Comparison of ENCODE assay signal across 8 cellular contexts in the genomic region with DNA sequence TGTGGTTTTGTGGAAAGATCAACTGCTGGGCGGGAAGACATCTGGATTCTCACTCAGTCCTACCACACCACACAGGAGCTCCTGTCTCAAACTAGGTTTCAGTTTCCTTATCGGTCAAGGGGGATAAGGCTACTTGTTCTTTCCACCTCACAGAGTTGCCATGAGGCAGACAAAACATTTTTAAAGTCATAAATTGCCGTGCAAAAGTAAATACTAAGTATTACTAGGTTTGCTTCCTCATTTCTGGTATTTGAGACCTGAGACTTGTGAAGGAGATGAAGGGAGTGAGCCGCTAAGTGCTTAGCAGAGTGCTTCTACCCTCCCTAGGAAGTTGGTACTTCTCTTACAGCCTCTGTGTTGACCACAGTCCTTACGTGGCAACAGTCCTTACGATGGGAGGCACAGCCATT. TPM values are rescaled to one million over a fixed set of nuclear protein-coding genes. Genes with fewer than 3 reads are reported as not detected.
A peak's percentile ranks its signal among the peaks of the same experiment; 100 is the strongest.
DNase-seq lines count a peak whose midpoint lies in the region; ATAC-seq and TF ChIP-seq lines count a peak whose summit lies in the region.

No MANE protein-coding gene starts in this region.

- H3K27me3 ChIP-seq in SJCRH30 = no peaks in the 10 kb centered on the region
- H3K27me3 ChIP-seq in fibroblast of lung (ENCODE audit: control insufficient read depth, insufficient read depth, low read length) = no peaks in the 10 kb centered on the region
- H3K27me3 ChIP-seq in brain microvascular endothelial cell (replicated peaks) = no peaks in the 10 kb centered on the region

- H3K36me3 ChIP-seq in SJCRH30 = peaks cover 13% of the 10 kb centered on the region
- H3K36me3 ChIP-seq in fibroblast of lung (ENCODE audit: control insufficient read depth, insufficient read depth, low read length) = peaks cover 2% of the 10 kb centered on the region
- H3K36me3 ChIP-seq in brain microvascular endothelial cell (replicated peaks) = peaks cover 12% of the 10 kb centered on the region

- POLR2A ChIA-PET in AG04449 (lab: Yijun Ruan, JAX) = interaction anchor here (0.8 kb wide), 1 partner anchor 29 kb away, joined by 4 read pairs; no protein-coding TSS in a partner anchor

- CTCF ChIA-PET in AG04449 (lab: Yijun Ruan, JAX) = interaction anchor here (1.0 to 1.3 kb wide), 4 partner anchors 15 to 229 kb away, joined by 3 to 7 read pairs (median 3); no protein-coding TSS in a partner anchor

- H3K9me3 ChIP-seq in SJCRH30 (replicated peaks) = no peaks in the 10 kb centered on the region
- no peaks in the 10 kb centered on the region for H3K9me3 ChIP-seq in fibroblast of lung (ENCODE audit: control insufficient read depth, insufficient read depth, low read depth, low read length)

- no peaks in the 10 kb centered on the region for H3K4me1 ChIP-seq in SJCRH30
- H3K4me1 ChIP-seq in fibroblast of lung (ENCODE audit: control insufficient read depth, extremely low read depth, insufficient read depth, low read length) = peaks cover 2% of the 10 kb centered on the region

- H3K27ac ChIP-seq in SJCRH30 = no peak overlapping the region
- H3K27ac ChIP-seq in fibroblast of lung (ENCODE audit: insufficient read depth, low read length) = peak overlapping the region; percentile 88
- H3K27ac ChIP-seq in brain microvascular endothelial cell = no peak overlapping the region

- TF ChIP-seq CTCF in AG04449 (IDR thresholded peaks at IDR 0.05; ENCODE audit: insufficient read depth, low read length, missing control alignments) = no peak
- no peak for TF ChIP-seq CTCF in fibroblast of lung (conservative IDR thresholded peaks at IDR 0.05 in 1 of 2, IDR thresholded peaks at IDR 0.05 in 1 of 2; ENCODE audit: low read depth in 1 of 2, low read length in 2 of 2)
- no peak for TF ChIP-seq CTCF in brain microvascular endothelial cell (IDR thresholded peaks at IDR 0.05; ENCODE audit: low read depth, low read length, missing control alignments)

- ATAC-seq in GM18870 (IDR thresholded peaks at IDR 0.05; ENCODE audit: unreplicated experiment) (peak; percentile 53), HG03097 (IDR thresholded peaks at IDR 0.05; ENCODE audit: low FRiP score, unreplicated experiment) (peak; percentile 26)

- in situ Hi-C loops in brain microvascular endothelial cell (cut with HindIII; ENCODE audit: low pct_ligation_motif_present, low sequenced_read_pairs) = no loop called here

- DNase-seq in AG04449 (ENCODE audit: low read depth, low spot score) (no peak), SJCRH30 (no peak), fibroblast of lung (ENCODE audit: low read depth in 2 of 2) (peak in 1 of 2 donors; percentile 9), skeletal muscle cell (ENCODE audit: low read depth) (no peak), brain microvascular endothelial cell (no peak), NCI-H82 treated with DMSO at 0.1 percent for 48 hours (lab: John Stamatoyannopoulos, UW; ENCODE audit: unreplicated experiment) (no peak)

- peak overlapping the region; percentile 75 for H2AFZ ChIP-seq in fibroblast of lung (ENCODE audit: low read length)

- H4K20me1 ChIP-seq in fibroblast of lung (ENCODE audit: control insufficient read depth, extremely low read depth, insufficient read depth, low read length) = no peaks in the 10 kb centered on the region

- peaks cover 12% of the 10 kb centered on the region for H3K79me2 ChIP-seq in fibroblast of lung (ENCODE audit: control insufficient read depth, insufficient read depth, low read length)

- H3K4me3 ChIP-seq in AG04449 (ENCODE audit: low read depth, low read length) (peak overlapping the region; percentile 79), SJCRH30 (peak overlapping the region; percentile 60; the same call in 1 of the 2 replicates), fibroblast of lung (replicated peaks in 1 of 4; ENCODE audit: control extremely low read depth in 1 of 4, insufficient read depth in 1 of 4, low read depth in 3 of 4, low read length in 4 of 4) (peak overlapping the region; percentile 77 to 95 (median 90)), skeletal muscle cell (ENCODE audit: low read depth, low read length) (peak overlapping the region; percentile 88), brain microvascular endothelial cell (ENCODE audit: low read depth, low read length) (no peak overlapping the region)

- H3K9ac ChIP-seq in fibroblast of lung (ENCODE audit: insufficient read depth, low read length) = no peak overlapping the region

- peak overlapping the region; percentile 99 for H3K4me2 ChIP-seq in fibroblast of lung (ENCODE audit: extremely low read depth, insufficient read depth, low read length)

RNA-seq across cellular contexts. Expression of a gene that starts 1.5 kb away (rescaled TPM):
- 58.3 and 61.5 TPM in 2 replicates for total RNA-seq in SJCRH30 (2014; rRNA removed; shearing (Covaris generic))
- total RNA-seq in fibroblast of lung = 116 and 129 TPM in 2 replicates
- polyA plus RNA-seq in fibroblast of lung = 80.8 and 112 TPM in 2 replicates
- polyA plus RNA-seq in fibroblast of lung (2012) = 58.6 and 86.4 TPM in 2 replicates
- 11.6 and 21.3 TPM in 2 replicates for polyA minus RNA-seq in fibroblast of lung (ENCODE audit: low replicate concordance)

RNA-seq across cellular contexts. Expression of a gene that starts 36.0 kb away (rescaled TPM):
- 39.2 and 43.7 TPM in 2 replicates for total RNA-seq in SJCRH30 (2014; rRNA removed; shearing (Covaris generic))
- total RNA-seq in fibroblast of lung = 11.0 and 20.1 TPM in 2 replicates
- polyA plus RNA-seq in fibroblast of lung = 16.8 and 18.8 TPM in 2 replicates
- 40.9 and 49.2 TPM in 2 replicates for polyA plus RNA-seq in fibroblast of lung (2012)
- polyA minus RNA-seq in fibroblast of lung (ENCODE audit: low replicate concordance) = 13.1 and 13.5 TPM in 2 replicates
